Comparison of ENCODE assay signal across 1 cellular context in genomic region chr10:48517482-48517881, GRCh38.
TF ChIP-seq lines count a peak whose summit lies in the region.

No MANE protein-coding gene starts in this region.

TF ChIP-seq in K562, 482 proteins besides CTCF, POLR2A, EP300 and RAD21 (continued from another document):
- TF ChIP-seq ZNF592 (IDR thresholded peaks at IDR 0.05) (no peak), KDM5B (IDR thresholded peaks at IDR 0.05; ENCODE audit: insufficient replicate concordance, low read depth, low read length) (no peak), SNAPC5 (CRISPR knock-in tag; IDR thresholded peaks at IDR 0.05) (no peak), ZKSCAN3 (CRISPR knock-in tag; IDR thresholded peaks at IDR 0.05) (no peak), SIRT6 (IDR thresholded peaks at IDR 0.05; ENCODE audit: low read depth, low read length) (no peak), SMARCA4 (IDR thresholded peaks at IDR 0.05) (no peak), ZNF217 (CRISPR knock-in tag; IDR thresholded peaks at IDR 0.05) (no peak), CEBPG (CRISPR knock-in tag; IDR thresholded peaks at IDR 0.05) (no peak), CEBPG (tag; conservative IDR thresholded peaks at IDR 0.05 in 1 of 2, IDR thresholded peaks at IDR 0.05 in 1 of 2) (no peak), ZBTB17 (CRISPR knock-in tag; IDR thresholded peaks at IDR 0.05) (no peak), PHF8 (IDR thresholded peaks at IDR 0.05; ENCODE audit: borderline replicate concordance, low read length) (no peak), CHAMP1 (IDR thresholded peaks at IDR 0.05) (no peak), ZNF785 (CRISPR knock-in tag; IDR thresholded peaks at IDR 0.05) (no peak), CLOCK (CRISPR knock-in tag; IDR thresholded peaks at IDR 0.05; ENCODE audit: borderline replicate concordance) (no peak), TFAP4 (CRISPR knock-in tag; IDR thresholded peaks at IDR 0.05; ENCODE audit: borderline replicate concordance) (peak; percentile 19; the same call in 1 of the 2 replicates), NFYB (IDR thresholded peaks at IDR 0.05; ENCODE audit: extremely low read depth, insufficient read length) (no peak), MTA1 (IDR thresholded peaks at IDR 0.05; ENCODE audit: borderline replicate concordance) (no peak)
TF ChIP-seq in K562: peak in this region for 2.
